14 cellular contexts compared by ENCODE assay signal in genomic region chr14:101845896-101846295, GRCh38.
DNase-seq lines count a peak whose midpoint lies in the region; ATAC-seq lines count a peak whose summit lies in the region.
"Had no signal": no experiment of that assay in that cellular context is flagged by ENCODE, and none has a peak within 500 bp of the region (broad histone marks: within the 10 kb centered on the region; RNA-seq: fewer than 3 reads in every experiment).

No MANE protein-coding gene starts in this region.

- POLR2A ChIA-PET in activated CD4-positive, alpha-beta memory T cell treated with anti-CD3 and anti-CD28 coated beads for 36 hours (lab: Charles Lee) = interaction anchor here (1.2 to 6.6 kb wide), 10 partner anchors 8 to 139 kb away, joined by 3 to 80 read pairs (median 8); no protein-coding TSS in a partner anchor
- POLR2A ChIA-PET in activated CD4-positive, alpha-beta memory T cell treated with anti-CD3 and anti-CD28 coated beads, Interleukin-2, amount 10 ng/mL, durations not matched to agents 7 days and 5 days (lab: Charles Lee) = interaction anchor here (1.1 to 8.5 kb wide), 7 partner anchors 10 to 75 kb away, joined by 3 to 87 read pairs (median 4); no protein-coding TSS in a partner anchor
- POLR2A ChIA-PET in CD8-positive, alpha-beta memory T cell (lab: Charles Lee) = interaction anchor here (0.6 to 1.7 kb wide), 5 partner anchors 9 to 139 kb away, joined by 3 to 5 read pairs (median 4); no protein-coding TSS in a partner anchor
- POLR2A ChIA-PET in naive thymus-derived CD4-positive, alpha-beta T cell (lab: Charles Lee) = interaction anchor here (1.2 to 6.8 kb wide), 6 partner anchors 10 to 75 kb away, joined by 3 to 52 read pairs (median 5); no protein-coding TSS in a partner anchor

- peak overlapping the region; percentile 42 for H3K4me3 Mint-ChIP-seq in activated CD4-positive, alpha-beta memory T cell treated with anti-CD3 and anti-CD28 coated beads for 36 hours
- no peak overlapping the region for H3K4me3 Mint-ChIP-seq in activated CD4-positive, alpha-beta memory T cell treated with anti-CD3 and anti-CD28 coated beads, Interleukin-2, amount 10 ng/mL, durations not matched to agents 7 days and 5 days
- H3K4me3 Mint-ChIP-seq in CD8-positive, alpha-beta memory T cell = peak overlapping the region in 3 of 7 donors; percentile 12 to 23 (median 13)
- peak overlapping the region; percentile 41 to 81 for H3K4me3 Mint-ChIP-seq in activated T-cell treated with anti-CD3 and anti-CD28 coated beads, Interleukin-2, amount 50 U/mL, for 72 hours
- peak overlapping the region in 5 of 10 donors; percentile 11 to 49 (median 14) for H3K4me3 Mint-ChIP-seq in naive thymus-derived CD4-positive, alpha-beta T cell
- H3K4me3 Mint-ChIP-seq: nephron had no signal

- peak in 1 of 2 donors; percentile 25 for ATAC-seq in activated T-cell treated with anti-CD3 and anti-CD28 coated beads, Interleukin-2, amount 50 U/mL, for 72 hours (replicated peaks in 1 of 2)
- no peak for ATAC-seq in naive thymus-derived CD4-positive, alpha-beta T cell
- ATAC-seq in HG03469 (IDR thresholded peaks at IDR 0.05; ENCODE audit: unreplicated experiment) = no peak
- no peak for ATAC-seq in GM18909 (IDR thresholded peaks at IDR 0.05; ENCODE audit: poor library complexity, unreplicated experiment)
- ATAC-seq: gastrocnemius medialis had no signal

- H3K27me3 ChIP-seq in CD8-positive, alpha-beta memory T cell (ENCODE audit: insufficient read depth, low read length, poor library complexity, severe bottlenecking) = no peaks in the 10 kb centered on the region
- no peaks in the 10 kb centered on the region for H3K27me3 ChIP-seq in naive thymus-derived CD4-positive, alpha-beta T cell (ENCODE audit: control insufficient read depth in 2 of 2, insufficient read depth in 2 of 2, low read length in 2 of 2)
- H3K27me3 ChIP-seq: gastrocnemius medialis, vagina had no signal

- DNase-seq in activated CD4-positive, alpha-beta memory T cell treated with anti-CD3 and anti-CD28 coated beads for 36 hours = peak; percentile 71
- DNase-seq in activated CD4-positive, alpha-beta memory T cell treated with anti-CD3 and anti-CD28 coated beads, Interleukin-2, amount 10 ng/mL, durations not matched to agents 7 days and 5 days = no peak
- no peak for DNase-seq in CD8-positive, alpha-beta memory T cell
- no peak for DNase-seq in activated T-cell treated with anti-CD3 and anti-CD28 coated beads, Interleukin-2, amount 50 U/mL, for 72 hours
- DNase-seq in naive thymus-derived CD4-positive, alpha-beta T cell = no peak
- no peak for DNase-seq in NOMO-1 treated with DMSO at 0.1 percent for 48 hours (lab: John Stamatoyannopoulos, UW; ENCODE audit: unreplicated experiment)
- DNase-seq: activated CD4-positive, CD25-positive, alpha-beta regulatory T cell treated with anti-CD3 and anti-CD28 coated beads, Interleukin-2, amount 50 U/mL, for 72 hours; COR-L47; gastrocnemius medialis; NCI-H1092 treated with DMSO at 0.1 percent for 48 hours had no signal

- no peaks in the 10 kb centered on the region for H3K27me3 Mint-ChIP-seq in activated CD4-positive, alpha-beta memory T cell treated with anti-CD3 and anti-CD28 coated beads for 36 hours
- no peaks in the 10 kb centered on the region for H3K27me3 Mint-ChIP-seq in activated CD4-positive, alpha-beta memory T cell treated with anti-CD3 and anti-CD28 coated beads, Interleukin-2, amount 10 ng/mL, durations not matched to agents 7 days and 5 days
- no peaks in the 10 kb centered on the region for H3K27me3 Mint-ChIP-seq in CD8-positive, alpha-beta memory T cell
- H3K27me3 Mint-ChIP-seq in activated T-cell treated with anti-CD3 and anti-CD28 coated beads, Interleukin-2, amount 50 U/mL, for 72 hours (ENCODE audit: low read depth) = no peaks in the 10 kb centered on the region
- H3K27me3 Mint-ChIP-seq in naive thymus-derived CD4-positive, alpha-beta T cell = no peaks in the 10 kb centered on the region

- no peak overlapping the region for H3K27ac ChIP-seq in CD8-positive, alpha-beta memory T cell (ENCODE audit: low read depth, low read length)
- peak overlapping the region; percentile 14 for H3K27ac ChIP-seq in naive thymus-derived CD4-positive, alpha-beta T cell (ENCODE audit: low read depth, low read length)
- H3K27ac ChIP-seq: gastrocnemius medialis, vagina had no signal

- CTCF ChIA-PET in activated CD4-positive, alpha-beta memory T cell treated with anti-CD3 and anti-CD28 coated beads for 36 hours (lab: Charles Lee) = interaction anchor here (0.7 to 7.4 kb wide), 9 partner anchors 16 to 140 kb away, joined by 3 to 82 read pairs (median 3); no protein-coding TSS in a partner anchor
- CTCF ChIA-PET in activated CD4-positive, alpha-beta memory T cell treated with anti-CD3 and anti-CD28 coated beads, Interleukin-2, amount 10 ng/mL, durations not matched to agents 7 days and 5 days (lab: Charles Lee) = interaction anchor here (0.7 to 3.8 kb wide), 8 partner anchors 9 to 139 kb away, joined by 3 to 33 read pairs (median 3); no protein-coding TSS in a partner anchor
- CTCF ChIA-PET in CD8-positive, alpha-beta memory T cell (lab: Charles Lee) = interaction anchor here (1.0 to 3.9 kb wide), 5 partner anchors 8 to 139 kb away, joined by 3 to 29 read pairs (median 5); no protein-coding TSS in a partner anchor
- CTCF ChIA-PET in naive thymus-derived CD4-positive, alpha-beta T cell (lab: Charles Lee) = interaction anchor here (0.5 to 3.6 kb wide), 4 partner anchors 9 to 139 kb away, joined by 3 to 42 read pairs (median 10); no protein-coding TSS in a partner anchor

- H3K4me3 ChIP-seq in CD8-positive, alpha-beta memory T cell (ENCODE audit: low read length) = no peak overlapping the region
- H3K4me3 ChIP-seq in naive thymus-derived CD4-positive, alpha-beta T cell (ENCODE audit: low read length) = no peak overlapping the region
- H3K4me3 ChIP-seq: gastrocnemius medialis, vagina had no signal

- H3K9me3 Mint-ChIP-seq in activated CD4-positive, alpha-beta memory T cell treated with anti-CD3 and anti-CD28 coated beads for 36 hours = no peaks in the 10 kb centered on the region
- no peaks in the 10 kb centered on the region for H3K9me3 Mint-ChIP-seq in activated CD4-positive, alpha-beta memory T cell treated with anti-CD3 and anti-CD28 coated beads, Interleukin-2, amount 10 ng/mL, durations not matched to agents 7 days and 5 days
- no peaks in the 10 kb centered on the region for H3K9me3 Mint-ChIP-seq in CD8-positive, alpha-beta memory T cell
- no peaks in the 10 kb centered on the region for H3K9me3 Mint-ChIP-seq in activated T-cell treated with anti-CD3 and anti-CD28 coated beads, Interleukin-2, amount 50 U/mL, for 72 hours
- H3K9me3 Mint-ChIP-seq in naive thymus-derived CD4-positive, alpha-beta T cell = no peaks in the 10 kb centered on the region
- H3K9me3 Mint-ChIP-seq: nephron had no signal

- peaks cover 89% of the 10 kb centered on the region for H3K4me1 Mint-ChIP-seq in activated CD4-positive, alpha-beta memory T cell treated with anti-CD3 and anti-CD28 coated beads for 36 hours (ENCODE audit: low read depth)
- peaks cover 86% of the 10 kb centered on the region for H3K4me1 Mint-ChIP-seq in activated CD4-positive, alpha-beta memory T cell treated with anti-CD3 and anti-CD28 coated beads, Interleukin-2, amount 10 ng/mL, durations not matched to agents 7 days and 5 days
- H3K4me1 Mint-ChIP-seq in CD8-positive, alpha-beta memory T cell = peaks cover 84 to 100% (median 96%) of the 10 kb centered on the region in 3 donors
- H3K4me1 Mint-ChIP-seq in activated T-cell treated with anti-CD3 and anti-CD28 coated beads, Interleukin-2, amount 50 U/mL, for 72 hours (ENCODE audit: low read depth) = peaks cover 96% of the 10 kb centered on the region
- peaks cover 71 to 99% (median 93%) of the 10 kb centered on the region in 7 donors for H3K4me1 Mint-ChIP-seq in naive thymus-derived CD4-positive, alpha-beta T cell
- H3K4me1 Mint-ChIP-seq: nephron had no signal

- H3K4me1 ChIP-seq in CD8-positive, alpha-beta memory T cell (ENCODE audit: insufficient read depth, low read length) = peaks cover 88% of the 10 kb centered on the region
- H3K4me1 ChIP-seq in naive thymus-derived CD4-positive, alpha-beta T cell (ENCODE audit: control insufficient read depth in 2 of 2, insufficient read depth in 2 of 2, low read length in 2 of 2) = peaks cover 54 to 62% of the 10 kb centered on the region in 2 donors

- H3K27ac Mint-ChIP-seq in activated CD4-positive, alpha-beta memory T cell treated with anti-CD3 and anti-CD28 coated beads for 36 hours = peak overlapping the region; percentile 85
- H3K27ac Mint-ChIP-seq in activated CD4-positive, alpha-beta memory T cell treated with anti-CD3 and anti-CD28 coated beads, Interleukin-2, amount 10 ng/mL, durations not matched to agents 7 days and 5 days = no peak overlapping the region
- peak overlapping the region; percentile 66 to 94 (median 86) for H3K27ac Mint-ChIP-seq in CD8-positive, alpha-beta memory T cell
- H3K27ac Mint-ChIP-seq in activated T-cell treated with anti-CD3 and anti-CD28 coated beads, Interleukin-2, amount 50 U/mL, for 72 hours = peak overlapping the region; percentile 95
- peak overlapping the region in 7 of 9 donors; percentile 56 to 89 (median 64) for H3K27ac Mint-ChIP-seq in naive thymus-derived CD4-positive, alpha-beta T cell
- H3K27ac Mint-ChIP-seq: nephron had no signal

- H3K36me3 ChIP-seq in CD8-positive, alpha-beta memory T cell (ENCODE audit: insufficient read depth, low read length) = peaks cover 13% of the 10 kb centered on the region
- H3K36me3 ChIP-seq in naive thymus-derived CD4-positive, alpha-beta T cell (ENCODE audit: control insufficient read depth in 2 of 3, insufficient read depth in 3 of 3, low read length in 3 of 3) = peaks cover 0 to 6% (median 0%) of the 10 kb centered on the region in 3 experiments
- H3K36me3 ChIP-seq: gastrocnemius medialis, vagina had no signal

- H3K36me3 Mint-ChIP-seq in activated CD4-positive, alpha-beta memory T cell treated with anti-CD3 and anti-CD28 coated beads for 36 hours = peaks cover 16% of the 10 kb centered on the region
- H3K36me3 Mint-ChIP-seq in activated CD4-positive, alpha-beta memory T cell treated with anti-CD3 and anti-CD28 coated beads, Interleukin-2, amount 10 ng/mL, durations not matched to agents 7 days and 5 days (ENCODE audit: low read depth) = peaks cover 60% of the 10 kb centered on the region
- H3K36me3 Mint-ChIP-seq in CD8-positive, alpha-beta memory T cell = peaks cover 0 to 79% (median 8%) of the 10 kb centered on the region in 3 donors
- H3K36me3 Mint-ChIP-seq in activated T-cell treated with anti-CD3 and anti-CD28 coated beads, Interleukin-2, amount 50 U/mL, for 72 hours (ENCODE audit: insufficient read depth in 2 of 2) = peaks cover 2 to 14% of the 10 kb centered on the region in 2 donors
- H3K36me3 Mint-ChIP-seq in naive thymus-derived CD4-positive, alpha-beta T cell = peaks cover 4 to 16% (median 5%) of the 10 kb centered on the region in 5 donors

- intact Hi-C loops in activated CD4-positive, alpha-beta memory T cell treated with anti-CD3 and anti-CD28 coated beads for 36 hours (cut with micrococcal nuclease) = loop anchor here (1.0 to 2.0 kb wide), 2 partner anchors 13 to 34 kb away; no protein-coding TSS in a partner anchor
- intact Hi-C loops in naive thymus-derived CD4-positive, alpha-beta T cell (cut with micrococcal nuclease) = no loop called here

- no peaks in the 10 kb centered on the region for H3K9me3 ChIP-seq in CD8-positive, alpha-beta memory T cell (ENCODE audit: low read length)
- no peaks in the 10 kb centered on the region for H3K9me3 ChIP-seq in naive thymus-derived CD4-positive, alpha-beta T cell (ENCODE audit: control insufficient read depth in 2 of 3, low read length in 3 of 3)
- H3K9me3 ChIP-seq: gastrocnemius medialis, vagina had no signal
